Comparison of ENCODE assay signal across 8 cellular contexts in the genomic region with DNA sequence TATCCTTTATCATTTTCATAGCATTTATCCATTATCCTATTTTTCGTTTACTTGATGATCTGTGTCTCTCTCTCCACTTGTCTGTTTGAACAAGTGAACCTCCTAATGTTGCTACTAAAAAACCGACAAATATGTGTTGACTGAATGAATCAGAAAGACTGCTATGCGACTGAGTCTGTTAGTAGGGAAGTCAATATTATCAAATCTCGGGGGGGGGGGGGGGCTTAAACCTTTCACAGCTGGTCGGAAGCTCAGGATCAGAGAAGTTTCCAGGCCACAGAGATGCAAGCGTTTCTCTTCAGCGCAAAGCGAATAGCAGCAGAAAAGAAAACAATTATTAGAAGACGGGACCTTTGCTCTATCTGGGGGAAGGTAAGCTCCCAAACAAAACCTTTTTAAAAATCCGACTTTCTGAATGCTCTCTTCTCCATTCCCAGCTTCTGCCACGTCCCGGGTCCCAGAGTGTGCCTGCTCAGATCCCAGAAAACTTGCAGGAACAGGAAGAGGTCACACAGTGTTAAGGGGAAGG. TPM values are rescaled to one million over a fixed set of nuclear protein-coding genes. Genes with fewer than 3 reads are reported as not detected.
A peak's percentile ranks its signal among the peaks of the same experiment; 100 is the strongest.
DNase-seq lines count a peak whose midpoint lies in the region; ATAC-seq and TF ChIP-seq lines count a peak whose summit lies in the region.

No MANE protein-coding gene starts in this region.

- H3K36me3 ChIP-seq in HAP-1 (replicated peaks) = peaks cover 15% of the 10 kb centered on the region
- peaks cover 0 to 14% (median 8%) of the 10 kb centered on the region in 3 donors for H3K36me3 ChIP-seq in tibial nerve

- ATAC-seq in left colon (peak; percentile 48), GM19324 (IDR thresholded peaks at IDR 0.05; ENCODE audit: low FRiP score, unreplicated experiment) (no peak), GM21381 (IDR thresholded peaks at IDR 0.05; ENCODE audit: unreplicated experiment) (no peak)

- TF ChIP-seq POLR2A in tibial nerve (IDR thresholded peaks at IDR 0.05) = no peak

- TF ChIP-seq EP300 in tibial nerve (IDR thresholded peaks at IDR 0.05) = no peak

- H3K9me3 ChIP-seq in HAP-1 (0 out of 2 replicates have a peak, but pooled peaks cover 2% of the 10 kb centered on the region), tibial nerve (no peaks in the 10 kb centered on the region)

- TF ChIP-seq CTCF in 22Rv1 (IDR thresholded peaks at IDR 0.05) (no peak), tibial nerve (IDR thresholded peaks at IDR 0.05) (no peak)

- no peak for DNase-seq in HAP-1 (ENCODE audit: low spot score in 2 of 2)
- DNase-seq in left colon = no peak
- no peak for DNase-seq in tibial nerve (ENCODE audit: low spot score in 2 of 2)
- DNase-seq in DMS114 treated with DMSO at 0.1 percent for 48 hours (lab: John Stamatoyannopoulos, UW; ENCODE audit: unreplicated experiment) = no peak

- peak overlapping the region; percentile 64 for H3K4me3 ChIP-seq in HAP-1
- H3K4me3 ChIP-seq in tibial nerve = peak overlapping the region; percentile 54 to 81 (median 71)

- in situ Hi-C loops in HAP-1 (cut with MboI; ENCODE audit: low sequenced_read_pairs) = no loop called here

- 0% methylated on average over 12 of the region's 12 CpGs for WGBS in tibial nerve, 2 donors

- peak overlapping the region; percentile 96 for H3K27ac ChIP-seq in 22Rv1
- peak overlapping the region; percentile 98 for H3K27ac ChIP-seq in angular gyrus (ENCODE audit: low read depth, low read length)
- peak overlapping the region; percentile 69 to 89 (median 86) for H3K27ac ChIP-seq in tibial nerve

- H3K27me3 ChIP-seq in HAP-1 (ENCODE audit: low read depth) = no peaks in the 10 kb centered on the region
- H3K27me3 ChIP-seq in tibial nerve = no peaks in the 10 kb centered on the region

- H3K4me1 ChIP-seq in HAP-1 (peaks cover 18% of the 10 kb centered on the region), tibial nerve (peaks cover 0 to 30% (median 10%) of the 10 kb centered on the region in 4 donors)

- intact Hi-C loops in left colon (cut with DNase I, micrococcal nuclease) = no loop called here

RNA-seq across cellular contexts. Expression of gene RIOK2, which starts 0.4 kb away (rescaled TPM):
- 10 to 100 TPM; 16.8 to 22.8 TPM for total RNA-seq in left colon
- 10 to 100 TPM; 16.7 to 44.7 (median 27.3) TPM for total RNA-seq in tibial nerve

RNA-seq across cellular contexts. Expression of gene LIX1, which starts 40.2 kb away (rescaled TPM):
- total RNA-seq in left colon = under 1 TPM in 1 of 2 donors, not detected in 1; 0.22 TPM
- under 1 TPM in 2 of 4 donors, not detected in 2; under 0.01 TPM for total RNA-seq in tibial nerve
